In genomic region chr2:19540739-19541503, GRCh38 we compare ENCODE assay signal across 11 cellular contexts.
DNase-seq lines count a peak whose midpoint lies in the region; TF ChIP-seq lines count a peak whose summit lies in the region.
"Had no signal": no experiment of that assay in that cellular context is flagged by ENCODE, and none has a peak within 500 bp of the region (broad histone marks: within the 10 kb centered on the region; RNA-seq: fewer than 3 reads in every experiment).

No MANE protein-coding gene starts in this region.

- peak in 1 of 2 experiments; percentile 83; a peak in 2 of 4 replicates for TF ChIP-seq EP300 in SK-N-SH (IDR thresholded peaks at IDR 0.05; ENCODE audit: borderline replicate concordance in 1 of 2, low read depth in 1 of 2, low read length in 1 of 2)

- TF ChIP-seq CTCF in SK-N-SH (IDR thresholded peaks at IDR 0.05) (no peak), fibroblast of villous mesenchyme (IDR thresholded peaks at IDR 0.05; ENCODE audit: insufficient read depth, low read depth, low read length) (no peak), type B pancreatic cell (conservative IDR thresholded peaks at IDR 0.05) (no peak)

- H3K4me1 Mint-ChIP-seq in type B pancreatic cell (ENCODE audit: unreplicated experiment): peaks cover 7% of the 10 kb centered on the region
- H3K4me1 Mint-ChIP-seq: neural crest cell had no signal

- no peaks in the 10 kb centered on the region for H3K27me3 Mint-ChIP-seq in type B pancreatic cell
- H3K27me3 Mint-ChIP-seq: activated CD8-positive, alpha-beta T cell treated with anti-CD3 and anti-CD28 coated beads for 36 hours had no signal

- H3K27me3 ChIP-seq in SK-N-SH (ENCODE audit: insufficient read depth) (no peaks in the 10 kb centered on the region), H7 (ENCODE audit: control insufficient read depth, insufficient read depth, low read length) (no peaks in the 10 kb centered on the region)

- CTCF ChIA-PET in SK-N-SH (lab: Yijun Ruan, JAX): interaction anchor here (1.0 kb wide), 1 partner anchor 117 kb away, joined by 3 read pairs; no protein-coding TSS in a partner anchor

- H3K9me2 ChIP-seq in SK-N-SH: no peaks in the 10 kb centered on the region

- H3K9ac ChIP-seq in SK-N-SH: no peak overlapping the region

- no peaks in the 10 kb centered on the region for H4K20me1 ChIP-seq in SK-N-SH (ENCODE audit: insufficient read depth)

- DNase-seq in HCEC 1CT: peak; percentile 95
- DNase-seq in SK-N-SH: no peak
- DNase-seq in fibroblast of villous mesenchyme (ENCODE audit: low read depth): peak; percentile 95
- no peak for DNase-seq in type B pancreatic cell (ENCODE audit: extremely low spot score, unreplicated experiment)
- no peak for DNase-seq in T-helper 9 cell
- DNase-seq in H7: no peak
- DNase-seq in NCI-H2196 (lab: John Stamatoyannopoulos, UW; ENCODE audit: unreplicated experiment): no peak
- DNase-seq: activated CD8-positive, alpha-beta T cell treated with anti-CD3 and anti-CD28 coated beads for 36 hours; anterior cingulate cortex; head of caudate nucleus had no signal

- POLR2A ChIA-PET in SK-N-SH (lab: Yijun Ruan, JAX): no interaction called here

- peaks cover 22% of the 10 kb centered on the region for H3F3A ChIP-seq in SK-N-SH (replicated peaks; ENCODE audit: insufficient read depth)

- H3K79me2 ChIP-seq in SK-N-SH (ENCODE audit: insufficient read depth): no peaks in the 10 kb centered on the region

- no peaks in the 10 kb centered on the region for H3K36me3 Mint-ChIP-seq in type B pancreatic cell

- no peak overlapping the region for H2AFZ ChIP-seq in SK-N-SH (ENCODE audit: low read depth)

- TF ChIP-seq RAD21 in SK-N-SH (IDR thresholded peaks at IDR 0.05; ENCODE audit: low read length): no peak

- H3K9me3 ChIP-seq in SK-N-SH: no peaks in the 10 kb centered on the region

- peak overlapping the region; percentile 76 for H3K27ac Mint-ChIP-seq in type B pancreatic cell
- H3K27ac Mint-ChIP-seq: activated CD8-positive, alpha-beta T cell treated with anti-CD3 and anti-CD28 coated beads for 36 hours had no signal

- WGBS in SK-N-SH (ENCODE audit: low lambda C conversion rate): 22% methylated on average over 7 of the region's 7 CpGs

- peaks cover 0 to 11% of the 10 kb centered on the region in 2 experiments for H3K4me1 ChIP-seq in SK-N-SH (ENCODE audit: control insufficient read depth in 1 of 2, insufficient read depth in 2 of 2, low read depth in 1 of 2, low read length in 1 of 2)

- H3K4me3 ChIP-seq in SK-N-SH (ENCODE audit: low read depth in 2 of 2, low read length in 1 of 2) (peak overlapping the region in 1 of 2 experiments; percentile 7; a peak in 1 of 4 replicates), fibroblast of villous mesenchyme (ENCODE audit: low read depth, low read length) (no peak overlapping the region), H7 (ENCODE audit: insufficient read depth, low read depth, low read length) (no peak overlapping the region)

- peak overlapping the region in 1 of 2 experiments; percentile 29; a peak in 2 of 4 replicates for H3K27ac ChIP-seq in SK-N-SH (ENCODE audit: low read depth in 2 of 2, low read length in 1 of 2)

- H3K4me3 Mint-ChIP-seq in type B pancreatic cell: peak overlapping the region; percentile 27
- H3K4me3 Mint-ChIP-seq: activated CD8-positive, alpha-beta T cell treated with anti-CD3 and anti-CD28 coated beads for 36 hours; neural crest cell had no signal

- H3K36me3 ChIP-seq in SK-N-SH (replicated peaks in 1 of 2; ENCODE audit: control insufficient read depth in 1 of 2, insufficient read depth in 2 of 2, low read length in 1 of 2) (no peaks in the 10 kb centered on the region), H7 (replicated peaks; ENCODE audit: control insufficient read depth, insufficient read depth, low read length) (no peaks in the 10 kb centered on the region)

- H3K9me3 Mint-ChIP-seq in type B pancreatic cell: no peaks in the 10 kb centered on the region
- H3K9me3 Mint-ChIP-seq: activated CD8-positive, alpha-beta T cell treated with anti-CD3 and anti-CD28 coated beads for 36 hours; neural crest cell had no signal

- H3K4me2 ChIP-seq in SK-N-SH: peak overlapping the region; percentile 61

TF ChIP-seq in SK-N-SH, 30 proteins besides CTCF, POLR2A, EP300 and RAD21 (continues in another document):
- TF ChIP-seq MEF2A (IDR thresholded peaks at IDR 0.05; ENCODE audit: borderline replicate concordance, low read depth) (peak; percentile 44; the same call in 1 of the 2 replicates), USF1 (IDR thresholded peaks at IDR 0.05; ENCODE audit: borderline replicate concordance, low read depth) (no peak), NRF1 (IDR thresholded peaks at IDR 0.05; ENCODE audit: low read depth, low read length) (no peak), JUND (IDR thresholded peaks at IDR 0.05) (peak; percentile 95), POLR2AphosphoS5 (IDR thresholded peaks at IDR 0.05; ENCODE audit: low read depth, low read length) (peak; percentile 49; the same call in 1 of the 2 replicates), FOSL2 (IDR thresholded peaks at IDR 0.05; ENCODE audit: borderline replicate concordance, low read depth) (peak; percentile 90), FOXJ3 (CRISPR knock-in tag; IDR thresholded peaks at IDR 0.05) (no peak), TAF1 (IDR thresholded peaks at IDR 0.05; ENCODE audit: borderline replicate concordance, low read depth, low read length) (no peak), NFIC (IDR thresholded peaks at IDR 0.05; ENCODE audit: borderline replicate concordance) (peak; percentile 40; the same call in 1 of the 2 replicates), RFX5 (IDR thresholded peaks at IDR 0.05; ENCODE audit: low read length) (no peak), RXRA (IDR thresholded peaks at IDR 0.05; ENCODE audit: borderline replicate concordance, low read depth) (peak; percentile 58; the same call in 1 of the 2 replicates), TCF12 (IDR thresholded peaks at IDR 0.05) (peak; percentile 92), ELF1 (IDR thresholded peaks at IDR 0.05) (no peak), PBX3 (IDR thresholded peaks at IDR 0.05) (peak; percentile 91), REST (IDR thresholded peaks at IDR 0.05; ENCODE audit: low read depth, low read length) (no peak), SIN3A (IDR thresholded peaks at IDR 0.05; ENCODE audit: borderline replicate concordance, low read depth, low read length) (no peak), ZBTB33 (IDR thresholded peaks at IDR 0.05; ENCODE audit: borderline replicate concordance, low read depth) (no peak; the same call in 1 of the 2 replicates)

Comparison
In these comparisons a context has a peak if more than half of its experiments do, and no peak if none do; other contexts are left out.
1. DNase-seq: peak in HCEC 1CT (single experiment) and fibroblast of villous mesenchyme (single experiment); none in SK-N-SH (single experiment), type B pancreatic cell (single experiment), T-helper 9 cell (single experiment), H7 (single experiment) and NCI-H2196 (single experiment).